ENCODE assay signal across 10 cellular contexts in the genomic region with DNA sequence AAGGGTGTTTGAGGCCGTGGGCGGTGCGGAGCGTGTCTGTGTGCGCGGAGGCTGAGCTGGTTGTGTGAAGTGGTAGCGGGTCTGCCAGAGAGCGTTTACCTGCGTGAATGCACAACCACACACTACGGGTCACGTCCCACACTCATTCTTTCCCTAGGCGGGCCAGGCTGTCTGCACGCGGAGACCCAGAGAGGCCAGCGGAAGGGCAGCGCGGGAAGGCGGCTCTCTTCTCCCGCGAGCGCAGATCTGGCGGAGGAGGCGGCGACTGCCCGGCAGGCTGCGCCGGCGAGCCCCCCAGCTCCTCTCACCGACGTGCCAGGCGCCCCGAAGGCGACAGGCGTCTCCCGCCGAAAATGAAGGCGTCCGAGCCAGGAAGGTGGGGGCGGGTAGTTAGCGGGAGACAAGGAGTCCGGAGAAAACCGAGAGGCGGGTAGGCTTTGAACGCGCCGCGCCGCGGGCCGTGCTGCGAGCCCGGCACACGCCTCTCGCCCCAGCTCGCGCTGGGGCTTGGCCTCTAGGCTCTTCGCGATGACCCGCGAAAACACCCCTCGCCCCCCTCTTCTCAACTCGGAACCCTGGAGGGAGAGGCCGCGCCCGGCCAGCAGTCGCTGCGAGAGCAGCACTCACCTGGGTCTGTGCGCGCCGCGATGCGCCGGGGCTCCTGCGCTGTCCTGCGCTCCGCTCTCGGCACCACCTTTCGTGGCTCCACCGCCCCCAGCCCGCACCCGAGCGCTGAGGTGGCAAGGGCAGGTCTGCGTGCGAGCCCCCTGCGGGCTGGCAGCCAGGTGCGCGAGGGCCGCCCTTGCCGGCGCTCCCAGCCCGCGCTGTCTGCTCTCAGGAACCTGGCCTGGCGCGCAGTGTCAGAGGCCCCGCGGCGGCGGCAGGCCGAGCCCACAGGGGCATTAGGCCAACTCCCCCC. TPM values are rescaled to one million over a fixed set of nuclear protein-coding genes. Genes with fewer than 3 reads are reported as not detected.
DNase-seq lines count a peak whose midpoint lies in the region; ATAC-seq, FAIRE-seq and TF ChIP-seq lines count a peak whose summit lies in the region.
"Had no signal": no experiment of that assay in that cellular context is flagged by ENCODE, and none has a peak within 500 bp of the region (broad histone marks: within the 10 kb centered on the region; RNA-seq: fewer than 3 reads in every experiment).

No MANE protein-coding gene starts in this region.

- no peak for FAIRE-seq in HepG2 (lab: Jason Lieb, UNC)

- H3K36me3 ChIP-seq in liver (ENCODE audit: control insufficient read depth in 4 of 4, insufficient read depth in 3 of 4, low read depth in 1 of 4, low read length in 3 of 4) (no peaks in the 10 kb centered on the region), HepG2 (replicated peaks in 1 of 2; ENCODE audit: control insufficient read depth in 1 of 2, insufficient read depth in 2 of 2, low read length in 2 of 2) (no peaks in the 10 kb centered on the region), muscle layer of colon (ENCODE audit: insufficient read depth, low read length) (peaks cover 8% of the 10 kb centered on the region)

- 3% methylated on average over 99 of the region's 99 CpGs for WGBS in liver
- 64% methylated on average over 47 of the region's 99 CpGs for WGBS in HepG2 (ENCODE audit: low lambda C conversion rate)

- TF ChIP-seq RAD21 in liver (IDR thresholded peaks at IDR 0.05): no peak
- TF ChIP-seq RAD21 in HepG2 (CRISPR knock-in tag; IDR thresholded peaks at IDR 0.05): no peak

- intact Hi-C loops in HepG2 (cut with micrococcal nuclease; ENCODE audit: unreplicated experiment): no loop called here

- H3K79me2 ChIP-seq in HepG2 (ENCODE audit: insufficient read depth, low read length): no peaks in the 10 kb centered on the region

- H2AFZ ChIP-seq in HepG2 (ENCODE audit: low read length): no peak overlapping the region

- H3K9ac ChIP-seq in liver (ENCODE audit: low read depth in 1 of 2, low read length in 2 of 2) (no peak overlapping the region), HepG2 (ENCODE audit: insufficient read depth, low read depth, low read length) (no peak overlapping the region), muscle layer of colon (ENCODE audit: low read length) (peak overlapping the region; percentile 67)

- no peak for TF ChIP-seq EP300 in HepG2 (IDR thresholded peaks at IDR 0.05; ENCODE audit: low read depth in 2 of 2, low read length in 2 of 2)
- TF ChIP-seq EP300 in HepG2 (CRISPR knock-in tag; IDR thresholded peaks at IDR 0.05; ENCODE audit: borderline replicate concordance): no peak

- H4K20me1 ChIP-seq in HepG2 (ENCODE audit: insufficient read depth, low read length): no peaks in the 10 kb centered on the region; the same call in 1 of the 2 replicates

- POLR2A ChIA-PET in HepG2 (lab: Yijun Ruan, JAX): no interaction called here

- ATAC-seq in HepG2: no peak
- no peak for ATAC-seq in HG03280 (IDR thresholded peaks at IDR 0.05; ENCODE audit: unreplicated experiment)
- no peak for ATAC-seq in HG02610 (IDR thresholded peaks at IDR 0.05; ENCODE audit: unreplicated experiment)
- no peak for ATAC-seq in HG03025 (IDR thresholded peaks at IDR 0.05; ENCODE audit: low FRiP score, unreplicated experiment)

- in situ Hi-C loops in HepG2 (cut with HindIII; ENCODE audit: extremely low pct_ligation_motif_present, low pct_unique_long_range_greater_than_20kb): loop anchor here (25.0 kb wide), 1 partner anchor 696 kb away; no protein-coding TSS in a partner anchor

- H3K4me3 ChIP-seq in liver (ENCODE audit: low read depth in 1 of 3, low read length in 3 of 3): peak overlapping the region in 1 of 3 donors; percentile 53
- no peak overlapping the region for H3K4me3 ChIP-seq in HepG2 (replicated peaks in 1 of 3; ENCODE audit: insufficient read depth in 1 of 3, low read depth in 2 of 3, low read length in 3 of 3)
- H3K4me3 ChIP-seq in coronary artery: peak overlapping the region; percentile 84
- peak overlapping the region; percentile 91 to 95 for H3K4me3 ChIP-seq in muscle layer of colon (ENCODE audit: low read depth in 1 of 2, low read length in 2 of 2)

- H3K4me1 ChIP-seq in liver (ENCODE audit: control insufficient read depth in 4 of 4, insufficient read depth in 4 of 4, low read length in 3 of 4) (peaks cover 18 to 44% (median 24%) of the 10 kb centered on the region in 4 donors), HepG2 (ENCODE audit: insufficient read depth, low read length) (no peaks in the 10 kb centered on the region), muscle layer of colon (ENCODE audit: insufficient read depth, low read length) (peaks cover 5% of the 10 kb centered on the region)

- H3K27me3 ChIP-seq in liver (ENCODE audit: control insufficient read depth in 4 of 4, insufficient read depth in 4 of 4, low read length in 3 of 4): peaks cover 10 to 29% (median 18%) of the 10 kb centered on the region in 4 donors
- H3K27me3 ChIP-seq in HepG2 (ENCODE audit: control insufficient read depth in 1 of 2, insufficient read depth in 2 of 2, low read length in 2 of 2): peaks cover 32 to 92% of the 10 kb centered on the region in 2 experiments
- peaks cover 1 to 5% of the 10 kb centered on the region in 2 donors for H3K27me3 ChIP-seq in muscle layer of colon (ENCODE audit: control insufficient read depth in 1 of 2, insufficient read depth in 2 of 2, low read length in 2 of 2)

- CTCF ChIA-PET in HepG2 (lab: Yijun Ruan, JAX; ENCODE audit: low intra/inter-chr PET ratio, low total read pairs): no interaction called here

- no TSS peak for BruUV-seq in HepG2 (replicated peaks; lab: Mats Ljungman, UMichigan)

- H3K9me3 ChIP-seq in liver (ENCODE audit: control insufficient read depth in 4 of 4, low read length in 3 of 4) (no peaks in the 10 kb centered on the region), HepG2 (ENCODE audit: low read length) (no peaks in the 10 kb centered on the region), muscle layer of colon (ENCODE audit: low read length) (no peaks in the 10 kb centered on the region)

- H3K27ac ChIP-seq in liver (ENCODE audit: low read depth in 1 of 2, low read length in 2 of 2): peak overlapping the region; percentile 62 to 75
- no peak overlapping the region for H3K27ac ChIP-seq in HepG2 (ENCODE audit: extremely low read length, insufficient read depth, low read length)
- no peak overlapping the region for H3K27ac ChIP-seq in coronary artery
- H3K27ac ChIP-seq in muscle layer of colon (ENCODE audit: low read depth, low read length): peak overlapping the region; percentile 99

- no peak for TF ChIP-seq POLR2A in HepG2 (IDR thresholded peaks at IDR 0.05; ENCODE audit: insufficient read depth in 1 of 2, low read depth in 2 of 2, low read length in 2 of 2)

- H3K4me2 ChIP-seq in HepG2 (ENCODE audit: low read depth, low read length): no peak overlapping the region

- DNase-seq in HepG2 (ENCODE audit: low spot score): no peak
- DNase-seq in coronary artery (ENCODE audit: low spot score): no peak
- no peak for DNase-seq in stimulated activated CD4-positive, alpha-beta T cell treated with anti-CD3 and anti-CD28 coated beads, Interleukin-4, amount 100 ng/mL, for 24 hours
- DNase-seq: activated effector memory CD4-positive, alpha-beta T cell treated with Interleukin-2 at 50 U/mL for 16 hours; NCI-H510A treated with DMSO at 0.1 percent for 48 hours had no signal

- TF ChIP-seq CTCF in liver (IDR thresholded peaks at IDR 0.05; ENCODE audit: low read depth, low read length, missing input control): no peak
- TF ChIP-seq CTCF in HepG2 (CRISPR knock-in tag; IDR thresholded peaks at IDR 0.05): no peak
- no peak for TF ChIP-seq CTCF in coronary artery (IDR thresholded peaks at IDR 0.05)

RNA-seq across cellular contexts. Expression of a gene that starts 2.0 kb away (rescaled TPM):
- total RNA-seq in liver (under 1 TPM; 0.56 to 0.75 TPM), HepG2 (2016; rRNA removed; fragmentation: Illumina TruSeq; extraction: Trizol) (not detected in 2 replicates)
- polyA plus RNA-seq in liver (1 to 10 TPM; 1.0 to 1.2 TPM), HepG2 (2011; rRNA removed) (not detected in 2 replicates)
- not detected in 2 replicates for total RNA-seq in HepG2 (2016; cell fraction: cytosol; rRNA removed; fragmentation: Illumina TruSeq; extraction: Trizol; ENCODE audit: low read depth)
- total RNA-seq in HepG2 (2016; cell fraction: insoluble cytoplasmic fraction; rRNA removed; fragmentation: Illumina TruSeq; extraction: Trizol): not detected in 2 replicates
- total RNA-seq in HepG2 (2016; cell fraction: membrane; rRNA removed; fragmentation: Illumina TruSeq; extraction: Trizol): not detected in 2 replicates
- total RNA-seq in HepG2 (2016; cell fraction: nucleus; rRNA removed; fragmentation: Illumina TruSeq; extraction: Trizol): not detected in 2 replicates
- polyA plus RNA-seq in HepG2 (2011; cell fraction: cytosol; rRNA removed): not detected in 2 replicates
- polyA plus RNA-seq in HepG2 (2011; cell fraction: nucleus; rRNA removed): not detected in 2 replicates
- not detected in 2 replicates for polyA plus RNA-seq in HepG2 (2012)
- polyA plus RNA-seq in HepG2 (2016; cell fraction: cytosol; fragmentation: Illumina TruSeq; extraction: Trizol; ENCODE audit: low read depth): not detected in 2 replicates
- not detected in 2 replicates for polyA plus RNA-seq in HepG2 (2016; cell fraction: insoluble cytoplasmic fraction; fragmentation: Illumina TruSeq; extraction: Trizol; ENCODE audit: low read depth)
- not detected in 2 replicates for polyA plus RNA-seq in HepG2 (2016; cell fraction: membrane; fragmentation: Illumina TruSeq; extraction: Trizol; ENCODE audit: low read depth)
- not detected in 2 replicates for polyA plus RNA-seq in HepG2 (2016; cell fraction: nucleus; fragmentation: Illumina TruSeq; extraction: Trizol; ENCODE audit: insufficient read depth, low read depth)
- polyA minus RNA-seq in HepG2 (2011; rRNA and poly(A)+ RNA removed; ENCODE audit: low replicate concordance): 5.0 TPM in 1 of 2 replicates, not detected in the other
- polyA minus RNA-seq in HepG2 (2011; cell fraction: cytosol; rRNA and poly(A)+ RNA removed): not detected in 2 replicates
- not detected in 2 replicates for polyA minus RNA-seq in HepG2 (2011; cell fraction: nucleus; rRNA and poly(A)+ RNA removed)

RNA-seq across cellular contexts. Expression of a gene that starts 46.7 kb away (rescaled TPM):
- 1 to 10 TPM; 7.7 to 8.1 TPM for total RNA-seq in liver
- polyA plus RNA-seq in liver: 1 to 10 TPM; 4.6 to 5.3 TPM
- total RNA-seq in HepG2 (2016; rRNA removed; fragmentation: Illumina TruSeq; extraction: Trizol): 8.9 and 16.3 TPM in 2 replicates
- total RNA-seq in HepG2 (2016; cell fraction: cytosol; rRNA removed; fragmentation: Illumina TruSeq; extraction: Trizol; ENCODE audit: low read depth): 3.0 and 3.2 TPM in 2 replicates
- 9.5 and 14.5 TPM in 2 replicates for total RNA-seq in HepG2 (2016; cell fraction: insoluble cytoplasmic fraction; rRNA removed; fragmentation: Illumina TruSeq; extraction: Trizol)
- 6.0 and 6.1 TPM in 2 replicates for total RNA-seq in HepG2 (2016; cell fraction: membrane; rRNA removed; fragmentation: Illumina TruSeq; extraction: Trizol)
- 21.7 and 25.7 TPM in 2 replicates for total RNA-seq in HepG2 (2016; cell fraction: nucleus; rRNA removed; fragmentation: Illumina TruSeq; extraction: Trizol)
- polyA plus RNA-seq in HepG2 (2011; rRNA removed): 14.2 and 15.8 TPM in 2 replicates
- 5.8 and 6.4 TPM in 2 replicates for polyA plus RNA-seq in HepG2 (2011; cell fraction: cytosol; rRNA removed)
- 85.9 and 86.6 TPM in 2 replicates for polyA plus RNA-seq in HepG2 (2011; cell fraction: nucleus; rRNA removed)
- 8.3 and 11.3 TPM in 2 replicates for polyA plus RNA-seq in HepG2 (2012)
- 1.9 and 2.3 TPM in 2 replicates for polyA plus RNA-seq in HepG2 (2016; cell fraction: cytosol; fragmentation: Illumina TruSeq; extraction: Trizol; ENCODE audit: low read depth)
- polyA plus RNA-seq in HepG2 (2016; cell fraction: insoluble cytoplasmic fraction; fragmentation: Illumina TruSeq; extraction: Trizol; ENCODE audit: low read depth): 9.8 and 13.1 TPM in 2 replicates
- 4.8 and 5.1 TPM in 2 replicates for polyA plus RNA-seq in HepG2 (2016; cell fraction: membrane; fragmentation: Illumina TruSeq; extraction: Trizol; ENCODE audit: low read depth)
- polyA plus RNA-seq in HepG2 (2016; cell fraction: nucleus; fragmentation: Illumina TruSeq; extraction: Trizol; ENCODE audit: insufficient read depth, low read depth): 28.2 and 29.9 TPM in 2 replicates
- 27.7 and 27.8 TPM in 2 replicates for polyA minus RNA-seq in HepG2 (2011; rRNA and poly(A)+ RNA removed; ENCODE audit: low replicate concordance)
- polyA minus RNA-seq in HepG2 (2011; cell fraction: cytosol; rRNA and poly(A)+ RNA removed): 5.9 and 9.4 TPM in 2 replicates
- 76.5 and 82.9 TPM in 2 replicates for polyA minus RNA-seq in HepG2 (2011; cell fraction: nucleus; rRNA and poly(A)+ RNA removed)

RNA-seq across cellular contexts. Expression of a gene that starts 58.3 kb away (rescaled TPM):
- under 1 TPM; 0.08 to 0.09 TPM for total RNA-seq in liver
- polyA plus RNA-seq in liver: under 1 TPM in 1 of 2 donors, not detected in 1; 0.03 TPM
- not detected in 2 replicates for total RNA-seq in HepG2 (2016; rRNA removed; fragmentation: Illumina TruSeq; extraction: Trizol)
- total RNA-seq in HepG2 (2016; cell fraction: cytosol; rRNA removed; fragmentation: Illumina TruSeq; extraction: Trizol; ENCODE audit: low read depth): not detected in 2 replicates
- not detected in 2 replicates for total RNA-seq in HepG2 (2016; cell fraction: insoluble cytoplasmic fraction; rRNA removed; fragmentation: Illumina TruSeq; extraction: Trizol)
- not detected in 2 replicates for total RNA-seq in HepG2 (2016; cell fraction: membrane; rRNA removed; fragmentation: Illumina TruSeq; extraction: Trizol)
- total RNA-seq in HepG2 (2016; cell fraction: nucleus; rRNA removed; fragmentation: Illumina TruSeq; extraction: Trizol): not detected in 2 replicates
- 0.05 TPM in 1 of 2 replicates, not detected in the other for polyA plus RNA-seq in HepG2 (2011; rRNA removed)
- polyA plus RNA-seq in HepG2 (2011; cell fraction: cytosol; rRNA removed): not detected in 2 replicates
- polyA plus RNA-seq in HepG2 (2011; cell fraction: nucleus; rRNA removed): 0.26 and 0.31 TPM in 2 replicates
- 0.08 TPM in 1 of 2 replicates, not detected in the other for polyA plus RNA-seq in HepG2 (2012)
- not detected in 2 replicates for polyA plus RNA-seq in HepG2 (2016; cell fraction: cytosol; fragmentation: Illumina TruSeq; extraction: Trizol; ENCODE audit: low read depth)
- not detected in 2 replicates for polyA plus RNA-seq in HepG2 (2016; cell fraction: insoluble cytoplasmic fraction; fragmentation: Illumina TruSeq; extraction: Trizol; ENCODE audit: low read depth)
- not detected in 2 replicates for polyA plus RNA-seq in HepG2 (2016; cell fraction: membrane; fragmentation: Illumina TruSeq; extraction: Trizol; ENCODE audit: low read depth)
- polyA plus RNA-seq in HepG2 (2016; cell fraction: nucleus; fragmentation: Illumina TruSeq; extraction: Trizol; ENCODE audit: insufficient read depth, low read depth): not detected in 2 replicates
- 0.82 TPM in 1 of 2 replicates, not detected in the other for polyA minus RNA-seq in HepG2 (2011; rRNA and poly(A)+ RNA removed; ENCODE audit: low replicate concordance)
- polyA minus RNA-seq in HepG2 (2011; cell fraction: cytosol; rRNA and poly(A)+ RNA removed): not detected in 2 replicates
- 0.13 TPM in 1 of 2 replicates, not detected in the other for polyA minus RNA-seq in HepG2 (2011; cell fraction: nucleus; rRNA and poly(A)+ RNA removed)

Comparison
In these comparisons a context has a peak if more than half of its experiments do, and no peak if none do; other contexts are left out.
1. H3K27ac ChIP-seq: peak in liver (2 of 2) and muscle layer of colon (single experiment); none in HepG2 (single experiment) and coronary artery (0 of 2).
2. H3K4me3 ChIP-seq: peak in coronary artery (single experiment) and muscle layer of colon (2 of 2); none in HepG2 (0 of 3).